17 cellular contexts compared by ENCODE assay signal in genomic region chr19:1868971-1869370, GRCh38. TPM values are rescaled to one million over a fixed set of nuclear protein-coding genes. Genes with fewer than 3 reads are reported as not detected.
DNase-seq lines count a peak whose midpoint lies in the region; ATAC-seq and TF ChIP-seq lines count a peak whose summit lies in the region.
"Had no signal": no experiment of that assay in that cellular context is flagged by ENCODE, and none has a peak within 500 bp of the region (broad histone marks: within the 10 kb centered on the region; RNA-seq: fewer than 3 reads in every experiment).

No MANE protein-coding gene starts in this region.

- H3K27ac Mint-ChIP-seq in activated T-cell treated with anti-CD3 and anti-CD28 coated beads, Interleukin-2, amount 50 U/mL, for 24 hours = peak overlapping the region; percentile 64
- peak overlapping the region; percentile 74 for H3K27ac Mint-ChIP-seq in WTC11

- POLR2A ChIA-PET in HEK293 (lab: Yijun Ruan, JAX) = interaction anchor here (0.6 kb wide), 1 partner anchor 16 kb away, joined by 3 read pairs; the partner anchor contains the start of gene ABHD17A
- POLR2A ChIA-PET in WTC11 (lab: Charles Lee) = no interaction called here

- peaks cover 44% of the 10 kb centered on the region for H3K79me2 ChIP-seq in osteoblast (ENCODE audit: insufficient read depth, low read length)

- H3K27ac ChIP-seq in HEK293 (ENCODE audit: extremely low read depth, low read depth, low read length) = no peak overlapping the region
- no peak overlapping the region for H3K27ac ChIP-seq in osteoblast (ENCODE audit: low read depth, low read length)
- H3K27ac ChIP-seq: GM23248 had no signal

- peaks cover 42% of the 10 kb centered on the region for H3K4me1 Mint-ChIP-seq in activated T-cell treated with anti-CD3 and anti-CD28 coated beads, Interleukin-2, amount 50 U/mL, for 24 hours (ENCODE audit: low read depth)
- H3K4me1 Mint-ChIP-seq in WTC11 = peaks cover 2% of the 10 kb centered on the region

- H3K4me3 Mint-ChIP-seq in activated T-cell treated with anti-CD3 and anti-CD28 coated beads, Interleukin-2, amount 50 U/mL, for 24 hours = no peak overlapping the region
- H3K4me3 Mint-ChIP-seq in WTC11 = no peak overlapping the region

- no peaks in the 10 kb centered on the region for H3K27me3 ChIP-seq in osteoblast (ENCODE audit: insufficient read depth, low read length)

- peaks cover 0 to 18% of the 10 kb centered on the region in 2 experiments; a peak in 2 of 3 replicates for H3K36me3 ChIP-seq in HEK293 (ENCODE audit: control insufficient read depth in 2 of 2, insufficient read depth in 1 of 2, low read length in 2 of 2)
- H3K36me3 ChIP-seq in osteoblast (ENCODE audit: insufficient read depth, low read length) = peaks cover 14% of the 10 kb centered on the region

- peaks cover 61% of the 10 kb centered on the region for H3K36me3 Mint-ChIP-seq in activated T-cell treated with anti-CD3 and anti-CD28 coated beads, Interleukin-2, amount 50 U/mL, for 24 hours (ENCODE audit: low read depth)
- H3K36me3 Mint-ChIP-seq in WTC11 = peaks cover 2% of the 10 kb centered on the region

- no peak for ATAC-seq in WTC11
- ATAC-seq: Panc1 had no signal

- no peak overlapping the region for H3K4me3 ChIP-seq in HEK293 (ENCODE audit: low read depth, low read length)
- H3K4me3 ChIP-seq in osteoblast (ENCODE audit: insufficient read depth, low read length) = no peak overlapping the region
- H3K4me3 ChIP-seq: GM23248 had no signal

- CTCF ChIA-PET in HEK293 (lab: Yijun Ruan, JAX) (interaction anchor here (0.7 to 1.1 kb wide), 6 partner anchors 16 to 393 kb away, joined by 3 to 5 read pairs (median 3); no protein-coding TSS in a partner anchor), WTC11 (lab: Charles Lee) (interaction anchor here (0.7 kb wide), 1 partner anchor 77 kb away, joined by 3 read pairs; no protein-coding TSS in a partner anchor)

- TF ChIP-seq CTCF in HEK293 (tag by site-specific recombination; IDR thresholded peaks at IDR 0.05) = no peak
- no peak for TF ChIP-seq CTCF in WTC11 (IDR thresholded peaks at IDR 0.05)
- no peak for TF ChIP-seq CTCF in osteoblast (IDR thresholded peaks at IDR 0.05; ENCODE audit: extremely low read depth, low read depth, low read length)

- no peaks in the 10 kb centered on the region for H3K9me3 Mint-ChIP-seq in activated T-cell treated with anti-CD3 and anti-CD28 coated beads, Interleukin-2, amount 50 U/mL, for 24 hours
- H3K9me3 Mint-ChIP-seq in WTC11 = no peaks in the 10 kb centered on the region
- H3K9me3 Mint-ChIP-seq: CD8-positive, alpha-beta memory T cell had no signal

- no peak for DNase-seq in activated T-cell treated with anti-CD3 and anti-CD28 coated beads, Interleukin-2, amount 50 U/mL, for 24 hours
- DNase-seq in activated T-cell treated with anti-CD3 and anti-CD28 coated beads, Interleukin-2, amount 50 U/mL, for 1 hour = no peak
- no peak for DNase-seq in WTC11 (ENCODE audit: low spot score)
- peak; percentile 52 for DNase-seq in osteoblast (ENCODE audit: insufficient read length, low spot score, missing footprints)
- no peak for DNase-seq in DMS153 (lab: John Stamatoyannopoulos, UW)
- DNase-seq in activated effector memory CD4-positive, alpha-beta T cell treated with Interleukin-2 at 50 U/mL for 16 hours = no peak
- DNase-seq: CD8-positive, alpha-beta memory T cell; DMS79 treated with DMSO at 0.1 percent for 48 hours; GM23248; KBM-7; NCI-H146; NCI-H2081 treated with DMSO at 0.1 percent for 48 hours; NCI-H510A treated with DMSO at 0.1 percent for 48 hours; Right ventricle myocardium superior; SK-N-SH had no signal

- H3K4me1 ChIP-seq in HEK293 (ENCODE audit: control insufficient read depth, insufficient read depth, low read length) = peaks cover 5% of the 10 kb centered on the region
- peaks cover 5% of the 10 kb centered on the region for H3K4me1 ChIP-seq in osteoblast (ENCODE audit: insufficient read depth, low read length)

- H2AFZ ChIP-seq in osteoblast (ENCODE audit: low read length) = no peak overlapping the region
- H2AFZ ChIP-seq: GM23248 had no signal

- no peak overlapping the region for H3K4me2 ChIP-seq in osteoblast (ENCODE audit: insufficient read depth, low read length)
- H3K4me2 ChIP-seq: SK-N-SH had no signal

- H4K20me1 ChIP-seq in osteoblast (ENCODE audit: insufficient read depth, low read length) = peaks cover 13% of the 10 kb centered on the region

- no peaks in the 10 kb centered on the region for H3K9me3 ChIP-seq in HEK293 (ENCODE audit: control insufficient read depth, insufficient read depth, low read depth, low read length)
- H3K9me3 ChIP-seq in osteoblast (ENCODE audit: low read depth, low read length) = no peaks in the 10 kb centered on the region
- H3K9me3 ChIP-seq: SK-N-SH had no signal

- no peaks in the 10 kb centered on the region for H3K27me3 Mint-ChIP-seq in activated T-cell treated with anti-CD3 and anti-CD28 coated beads, Interleukin-2, amount 50 U/mL, for 24 hours
- no peaks in the 10 kb centered on the region for H3K27me3 Mint-ChIP-seq in WTC11 (ENCODE audit: low read depth)
- H3K27me3 Mint-ChIP-seq: CD8-positive, alpha-beta memory T cell had no signal

TF ChIP-seq in HEK293, 187 proteins besides CTCF, POLR2A, EP300 and RAD21:
- TF ChIP-seq ZNF26 (tag by site-specific recombination; IDR thresholded peaks at IDR 0.05) (no peak), ZEB2 (tag by site-specific recombination; IDR thresholded peaks at IDR 0.05) (peak; percentile 34; the same call in 1 of the 2 replicates)

TF ChIP-seq in WTC11, 78 proteins besides CTCF, POLR2A, EP300 and RAD21:
- TF ChIP-seq SMAD3 (CRISPR knock-in tag; IDR thresholded peaks at IDR 0.05; ENCODE audit: borderline replicate concordance) = no peak
- TF ChIP-seq SP1 (CRISPR knock-in tag; conservative IDR thresholded peaks at IDR 0.05) = no peak
- TF ChIP-seq ATF3 (CRISPR knock-in tag; conservative IDR thresholded peaks at IDR 0.05) = no peak
- TF ChIP-seq NFYB (CRISPR knock-in tag; conservative IDR thresholded peaks at IDR 0.05; ENCODE audit: low read depth) = no peak
- no peak for TF ChIP-seq TEAD4 (CRISPR knock-in tag; IDR thresholded peaks at IDR 0.05)
- no peak for TF ChIP-seq E2F4 (CRISPR knock-in tag; IDR thresholded peaks at IDR 0.05; ENCODE audit: borderline replicate concordance, low read depth)
- TF ChIP-seq FOXP1 (CRISPR knock-in tag; IDR thresholded peaks at IDR 0.05; ENCODE audit: borderline replicate concordance) = no peak
- no peak for TF ChIP-seq ZNF219 (CRISPR knock-in tag; IDR thresholded peaks at IDR 0.05; ENCODE audit: borderline replicate concordance)
- no peak for TF ChIP-seq PREB (CRISPR knock-in tag; IDR thresholded peaks at IDR 0.05; ENCODE audit: borderline replicate concordance)
- TF ChIP-seq ZMAT4 (CRISPR knock-in tag; IDR thresholded peaks at IDR 0.05) = no peak
- no peak for TF ChIP-seq MXD4 (CRISPR knock-in tag; IDR thresholded peaks at IDR 0.05; ENCODE audit: borderline replicate concordance)
- no peak for TF ChIP-seq JUN (CRISPR knock-in tag; IDR thresholded peaks at IDR 0.05)
TF ChIP-seq in WTC11: peak in this region for 0.

RNA-seq across cellular contexts. Expression of gene KLF16, which starts 5.6 kb away (rescaled TPM):
- total RNA-seq in WTC11 (2021) (54.4 to 64.0 TPM (median 55.4 TPM) in 3 replicates), osteoblast (6.9 and 11.5 TPM in 2 replicates)

RNA-seq across cellular contexts. Expression of gene ABHD17A, which starts 16.3 kb away (rescaled TPM):
- total RNA-seq in WTC11 (2021) (55.0 to 60.7 TPM (median 57.3 TPM) in 3 replicates), osteoblast (49.5 and 52.5 TPM in 2 replicates)

RNA-seq across cellular contexts. Expression of gene REXO1, which starts 20.7 kb away (rescaled TPM):
- total RNA-seq in WTC11 (2021) = 48.9 to 61.1 TPM (median 50.1 TPM) in 3 replicates
- total RNA-seq in osteoblast = 8.5 and 9.4 TPM in 2 replicates

RNA-seq across cellular contexts. Expression of gene ADAT3, which starts 36.2 kb away (rescaled TPM):
- total RNA-seq in WTC11 (2021) (15.0 to 20.3 TPM (median 15.9 TPM) in 3 replicates), osteoblast (3.3 and 3.8 TPM in 2 replicates)

RNA-seq across cellular contexts. Expression of gene SCAMP4, which starts 36.2 kb away (rescaled TPM):
- total RNA-seq in WTC11 (2021) (81.3 to 86.1 TPM (median 86.1 TPM) in 3 replicates), osteoblast (55.7 and 70.6 TPM in 2 replicates)
